ENCODE assay signal across 22 cellular contexts in the genomic region with DNA sequence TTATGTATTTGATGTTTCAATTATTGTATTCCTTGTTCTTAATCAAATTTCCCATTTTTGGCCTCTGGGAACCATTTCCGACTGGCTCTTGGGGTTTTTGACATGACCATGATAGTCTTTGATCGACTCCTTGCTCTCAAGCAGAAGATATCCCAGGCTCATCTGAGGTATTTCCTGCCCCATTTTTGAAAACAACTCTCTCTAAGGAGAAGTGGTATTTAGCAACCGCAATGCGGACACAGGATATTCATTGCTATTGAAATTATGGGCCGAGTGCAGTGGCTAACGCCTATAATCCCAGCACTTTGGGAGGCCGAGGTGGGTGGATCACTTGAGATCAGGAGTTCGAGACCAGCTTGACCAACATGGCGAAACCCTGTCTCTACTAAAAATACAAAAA.
"Had no signal": no experiment of that assay in that cellular context is flagged by ENCODE, and none has a peak within 500 bp of the region (broad histone marks: within the 10 kb centered on the region; RNA-seq: fewer than 3 reads in every experiment).

No MANE protein-coding gene starts in this region.

- ATAC-seq: foreskin keratinocyte; gastroesophageal sphincter; heart left ventricle; left cardiac atrium; left lung; mucosa of descending colon; natural killer cell treated with Interleukin-12 subunit alpha and Interleukin-12 subunit beta and Interleukin-15 and Interleukin-18, amount 100 ng/mL, for 72 hours; right lobe of liver; stimulated activated naive CD8-positive, alpha-beta T cell treated with anti-CD3 and anti-CD28 coated beads, Interleukin-15, amount 100 ng/mL, for 72 hours had no signal

- H3K36me3 Mint-ChIP-seq: mesothelial cell of epicardium; natural killer cell treated with Interleukin-12 subunit alpha and Interleukin-12 subunit beta and Interleukin-15 and Interleukin-18, amount 100 ng/mL, for 72 hours had no signal

- H3K9me3 Mint-ChIP-seq: dendritic cell treated with granulocyte-macrophage colony-stimulating factor and Interleukin-4, amounts not matched to agents 40 ng/mL and 50 ng/mL, for 4 days; mesothelial cell of epicardium; naive B cell; natural killer cell treated with Interleukin-12 subunit alpha and Interleukin-12 subunit beta and Interleukin-15 and Interleukin-18, amount 100 ng/mL, for 72 hours; neural crest cell; stimulated activated naive CD8-positive, alpha-beta T cell treated with anti-CD3 and anti-CD28 coated beads, Interleukin-15, amount 100 ng/mL, for 72 hours had no signal

- H3K27ac Mint-ChIP-seq: dendritic cell treated with granulocyte-macrophage colony-stimulating factor and Interleukin-4, amounts not matched to agents 40 ng/mL and 50 ng/mL, for 4 days; mesothelial cell of epicardium; naive B cell; progenitor cell of endocrine pancreas; stimulated activated naive CD8-positive, alpha-beta T cell treated with anti-CD3 and anti-CD28 coated beads, Interleukin-15, amount 100 ng/mL, for 72 hours had no signal

- DNase-seq: effector CD8-positive, alpha-beta T cell; foreskin keratinocyte; heart left ventricle; left cardiac atrium; left lung; mesenchymal stem cell; mucosa of descending colon; naive B cell; right lobe of liver; stimulated activated CD4-positive, alpha-beta T cell treated with anti-CD3 and anti-CD28 coated beads, Interleukin-12 subunit alpha, Interleukin-12 subunit beta, amount 100 ng/mL, for 4 hours; stimulated activated CD4-positive, alpha-beta T cell treated with anti-CD3 and anti-CD28 coated beads, Interleukin-1b, Interleukin-23, amount 100 ng/mL, for 48 hours; stimulated activated CD4-positive, alpha-beta T cell treated with anti-CD3 and anti-CD28 coated beads, Interleukin-4, amount 100 ng/mL, for 1 hour; stimulated activated CD8-positive, alpha-beta memory T cell treated with anti-CD3 and anti-CD28 coated beads, Interleukin-4, amount 100 ng/mL, for 48 hours; stimulated activated naive CD4-positive, alpha-beta T cell; stimulated activated naive CD8-positive, alpha-beta T cell treated with anti-CD3 and anti-CD28 coated beads, Interleukin-15, amount 100 ng/mL, for 72 hours; transverse colon had no signal

- H3K4me3 Mint-ChIP-seq: dendritic cell treated with granulocyte-macrophage colony-stimulating factor and Interleukin-4, amounts not matched to agents 40 ng/mL and 50 ng/mL, for 4 days; mesothelial cell of epicardium; natural killer cell treated with Interleukin-12 subunit alpha and Interleukin-12 subunit beta and Interleukin-15 and Interleukin-18, amount 100 ng/mL, for 72 hours; neural crest cell; stimulated activated naive CD8-positive, alpha-beta T cell treated with anti-CD3 and anti-CD28 coated beads, Interleukin-15, amount 100 ng/mL, for 72 hours had no signal

- H3K27me3 Mint-ChIP-seq: naive B cell; natural killer cell treated with Interleukin-12 subunit alpha and Interleukin-12 subunit beta and Interleukin-15 and Interleukin-18, amount 100 ng/mL, for 72 hours; progenitor cell of endocrine pancreas; stimulated activated naive CD8-positive, alpha-beta T cell treated with anti-CD3 and anti-CD28 coated beads, Interleukin-15, amount 100 ng/mL, for 72 hours had no signal
